1 cellular context compared by ENCODE assay signal in the genomic region with DNA sequence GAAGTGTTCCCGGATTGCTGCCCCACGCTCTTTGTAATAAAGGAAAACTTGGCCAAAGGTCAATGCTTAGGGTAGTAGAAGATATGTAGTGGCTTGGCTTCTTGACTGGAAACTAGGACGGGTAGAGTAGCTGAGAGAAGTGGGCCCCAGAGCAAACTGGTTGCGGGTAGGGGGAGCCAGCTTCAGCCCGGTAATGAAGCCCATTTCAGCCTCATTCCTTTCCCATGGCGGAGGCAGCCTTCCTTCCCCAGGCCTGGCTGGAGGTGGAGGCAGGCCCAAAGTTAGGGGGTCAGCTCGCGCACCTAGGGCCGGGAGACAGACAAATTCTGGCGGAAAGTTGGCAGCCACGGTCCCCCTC.
TF ChIP-seq lines count a peak whose summit lies in the region.

No MANE protein-coding gene starts in this region.

TF ChIP-seq in WTC11, 78 proteins besides CTCF, POLR2A, EP300 and RAD21 (continued from another document):
- TF ChIP-seq, protein P1, sequence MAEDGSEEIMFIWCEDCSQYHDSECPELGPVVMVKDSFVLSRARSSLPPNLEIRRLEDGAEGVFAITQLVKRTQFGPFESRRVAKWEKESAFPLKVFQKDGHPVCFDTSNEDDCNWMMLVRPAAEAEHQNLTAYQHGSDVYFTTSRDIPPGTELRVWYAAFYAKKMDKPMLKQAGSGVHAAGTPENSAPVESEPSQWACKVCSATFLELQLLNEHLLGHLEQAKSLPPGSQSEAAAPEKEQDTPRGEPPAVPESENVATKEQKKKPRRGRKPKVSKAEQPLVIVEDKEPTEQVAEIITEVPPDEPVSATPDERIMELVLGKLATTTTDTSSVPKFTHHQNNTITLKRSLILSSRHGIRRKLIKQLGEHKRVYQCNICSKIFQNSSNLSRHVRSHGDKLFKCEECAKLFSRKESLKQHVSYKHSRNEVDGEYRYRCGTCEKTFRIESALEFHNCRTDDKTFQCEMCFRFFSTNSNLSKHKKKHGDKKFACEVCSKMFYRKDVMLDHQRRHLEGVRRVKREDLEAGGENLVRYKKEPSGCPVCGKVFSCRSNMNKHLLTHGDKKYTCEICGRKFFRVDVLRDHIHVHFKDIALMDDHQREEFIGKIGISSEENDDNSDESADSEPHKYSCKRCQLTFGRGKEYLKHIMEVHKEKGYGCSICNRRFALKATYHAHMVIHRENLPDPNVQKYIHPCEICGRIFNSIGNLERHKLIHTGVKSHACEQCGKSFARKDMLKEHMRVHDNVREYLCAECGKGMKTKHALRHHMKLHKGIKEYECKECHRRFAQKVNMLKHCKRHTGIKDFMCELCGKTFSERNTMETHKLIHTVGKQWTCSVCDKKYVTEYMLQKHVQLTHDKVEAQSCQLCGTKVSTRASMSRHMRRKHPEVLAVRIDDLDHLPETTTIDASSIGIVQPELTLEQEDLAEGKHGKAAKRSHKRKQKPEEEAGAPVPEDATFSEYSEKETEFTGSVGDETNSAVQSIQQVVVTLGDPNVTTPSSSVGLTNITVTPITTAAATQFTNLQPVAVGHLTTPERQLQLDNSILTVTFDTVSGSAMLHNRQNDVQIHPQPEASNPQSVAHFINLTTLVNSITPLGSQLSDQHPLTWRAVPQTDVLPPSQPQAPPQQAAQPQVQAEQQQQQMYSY (CRISPR knock-in tag; IDR thresholded peaks at IDR 0.05), result no peak
